Comparison of ENCODE assay signal across 14 cellular contexts in genomic region chr2:226643030-226643429, GRCh38.
DNase-seq lines count a peak whose midpoint lies in the region; ATAC-seq and TF ChIP-seq lines count a peak whose summit lies in the region.
"Had no signal": no experiment of that assay in that cellular context is flagged by ENCODE, and none has a peak within 500 bp of the region (broad histone marks: within the 10 kb centered on the region; RNA-seq: fewer than 3 reads in every experiment).

No MANE protein-coding gene starts in this region.

- in situ Hi-C loops in G401 (cut with HindIII; ENCODE audit: low sequenced_read_pairs): no loop called here

- peaks cover 0 to 13% of the 10 kb centered on the region in 2 donors for H3K9me3 ChIP-seq in right atrium auricular region
- H3K9me3 ChIP-seq: Caco-2 had no signal

- intact Hi-C loops in Right ventricle myocardium superior (cut with DNase I): no loop called here

- DNase-seq in Right ventricle myocardium superior (no peak), right atrium auricular region (ENCODE audit: low spot score) (no peak), choroid plexus epithelial cell (ENCODE audit: low read depth) (peak; percentile 14), neural crest cell (ENCODE audit: low read depth, low spot score) (no peak), NCI-H748 treated with DMSO at 0.1 percent for 48 hours (lab: John Stamatoyannopoulos, UW) (no peak), G401 (ENCODE audit: low spot score) (no peak)
- DNase-seq: Caco-2; CD8-positive, alpha-beta T cell; DMS53; H7 had no signal

- H3K4me3 ChIP-seq in right atrium auricular region (no peak overlapping the region), choroid plexus epithelial cell (ENCODE audit: low read depth, low read length) (no peak overlapping the region)
- H3K4me3 ChIP-seq: GM23248 had no signal

- ATAC-seq in Right ventricle myocardium superior (ENCODE audit: poor library complexity) (peak; percentile 44), GM21447 (IDR thresholded peaks at IDR 0.05; ENCODE audit: unreplicated experiment) (no peak)
- ATAC-seq: CD8-positive, alpha-beta T cell had no signal

- H3K36me3 Mint-ChIP-seq in neural crest cell (ENCODE audit: low read depth): peaks cover 10% of the 10 kb centered on the region
- H3K36me3 Mint-ChIP-seq: CD14-positive monocyte; CD8-positive, alpha-beta T cell had no signal

- H3K9me3 Mint-ChIP-seq in neural crest cell: peaks cover 10% of the 10 kb centered on the region

- peak overlapping the region; percentile 18 for H3K4me3 Mint-ChIP-seq in neural crest cell
- H3K4me3 Mint-ChIP-seq: CD8-positive, alpha-beta T cell had no signal

- H3K4me1 ChIP-seq in right atrium auricular region: peaks cover 0 to 24% of the 10 kb centered on the region in 2 donors
- H3K4me1 ChIP-seq: Caco-2 had no signal

- TF ChIP-seq CTCF in right atrium auricular region (IDR thresholded peaks at IDR 0.05) (no peak), choroid plexus epithelial cell (conservative IDR thresholded peaks at IDR 0.05; ENCODE audit: low read depth, low read length) (no peak), neural crest cell (conservative IDR thresholded peaks at IDR 0.05) (no peak)

- no peaks in the 10 kb centered on the region for H3K27me3 ChIP-seq in right atrium auricular region

- peak overlapping the region; percentile 22 for H3K27ac Mint-ChIP-seq in neural crest cell (ENCODE audit: unreplicated experiment)
- H3K27ac Mint-ChIP-seq: CD14-positive monocyte; CD8-positive, alpha-beta T cell had no signal

- H3K27ac ChIP-seq in right atrium auricular region: no peak overlapping the region
- H3K27ac ChIP-seq: 22Rv1 had no signal

- no peaks in the 10 kb centered on the region for H3K36me3 ChIP-seq in right atrium auricular region

- peaks cover 28% of the 10 kb centered on the region for H3K4me1 Mint-ChIP-seq in neural crest cell
- H3K4me1 Mint-ChIP-seq: CD14-positive monocyte had no signal

- H3K27me3 Mint-ChIP-seq in neural crest cell (ENCODE audit: low read depth): no peaks in the 10 kb centered on the region
